In genomic region chr9:108142142-108142503, GRCh38 we compare ENCODE assay signal across 1 cellular context.
TF ChIP-seq lines count a peak whose summit lies in the region.

No MANE protein-coding gene starts in this region.

TF ChIP-seq in WTC11, 78 proteins besides CTCF, POLR2A, EP300 and RAD21 (continued from another document):
- TF ChIP-seq ZNF512 (CRISPR knock-in tag; IDR thresholded peaks at IDR 0.05; ENCODE audit: borderline replicate concordance) (no peak), GABPB1 (CRISPR knock-in tag; IDR thresholded peaks at IDR 0.05) (no peak), PREB (CRISPR knock-in tag; IDR thresholded peaks at IDR 0.05; ENCODE audit: borderline replicate concordance) (no peak), ZBTB43 (CRISPR knock-in tag; IDR thresholded peaks at IDR 0.05) (no peak)
